Comparison of ENCODE assay signal across 11 cellular contexts in genomic region chr5:89117131-89117644, GRCh38.
DNase-seq lines count a peak whose midpoint lies in the region; ATAC-seq, FAIRE-seq and TF ChIP-seq lines count a peak whose summit lies in the region.
"Had no signal": no experiment of that assay in that cellular context is flagged by ENCODE, and none has a peak within 500 bp of the region (broad histone marks: within the 10 kb centered on the region; RNA-seq: fewer than 3 reads in every experiment).

No MANE protein-coding gene starts in this region.

- peak overlapping the region; percentile 1 for H3K27ac Mint-ChIP-seq in astrocyte (ENCODE audit: unreplicated experiment)

- H3K36me3 ChIP-seq in astrocyte (ENCODE audit: insufficient read depth, low read length) (no peaks in the 10 kb centered on the region), pancreas (no peaks in the 10 kb centered on the region), ascending aorta (no peaks in the 10 kb centered on the region), A673 (ENCODE audit: insufficient read depth, low read length, poor library complexity, severe bottlenecking) (no peaks in the 10 kb centered on the region), adrenal gland (replicated peaks in 1 of 2) (no peaks in the 10 kb centered on the region)
- H3K36me3 ChIP-seq: prostate gland had no signal

- TF ChIP-seq CTCF in astrocyte (IDR thresholded peaks at IDR 0.05; ENCODE audit: insufficient read depth, low read depth, low read length) (no peak), pancreas (IDR thresholded peaks at IDR 0.05) (no peak), ascending aorta (IDR thresholded peaks at IDR 0.05) (no peak), A673 (conservative IDR thresholded peaks at IDR 0.05; ENCODE audit: low read depth, low read length) (no peak), adrenal gland (IDR thresholded peaks at IDR 0.05) (no peak)

- H3K4me3 ChIP-seq in GM08714 (ENCODE audit: low read length) (peak overlapping the region; percentile 25; the same call in 1 of the 2 replicates), astrocyte (ENCODE audit: insufficient read depth, low read depth, low read length) (no peak overlapping the region), pancreas (no peak overlapping the region), ascending aorta (no peak overlapping the region), A673 (ENCODE audit: low read depth, low read length, poor library complexity, severe bottlenecking) (no peak overlapping the region), adrenal gland (no peak overlapping the region)
- H3K4me3 ChIP-seq: prostate gland had no signal

- no peaks in the 10 kb centered on the region for H3K9me3 ChIP-seq in astrocyte (ENCODE audit: insufficient read depth, low read depth, low read length)
- no peaks in the 10 kb centered on the region for H3K9me3 ChIP-seq in pancreas
- no peaks in the 10 kb centered on the region for H3K9me3 ChIP-seq in ascending aorta
- no peaks in the 10 kb centered on the region for H3K9me3 ChIP-seq in A673 (ENCODE audit: low read depth, low read length, poor library complexity, severe bottlenecking)
- H3K9me3 ChIP-seq in adrenal gland (replicated peaks in 1 of 3): no peaks in the 10 kb centered on the region
- H3K9me3 ChIP-seq: prostate gland had no signal

- H3K27ac ChIP-seq in astrocyte (ENCODE audit: low read depth, low read length): no peak overlapping the region
- H3K27ac ChIP-seq in pancreas: no peak overlapping the region
- H3K27ac ChIP-seq in ascending aorta: no peak overlapping the region
- H3K27ac ChIP-seq in A673 (ENCODE audit: low read depth, low read length, poor library complexity, severe bottlenecking): no peak overlapping the region
- H3K27ac ChIP-seq in adrenal gland: no peak overlapping the region
- H3K27ac ChIP-seq: prostate gland had no signal

- peak; percentile 25 for DNase-seq in astrocyte (ENCODE audit: low read depth)
- no peak for DNase-seq in pancreas
- no peak for DNase-seq in ascending aorta (ENCODE audit: low spot score in 2 of 2)
- no peak for DNase-seq in A673 (ENCODE audit: low spot score)
- no peak for DNase-seq in adrenal gland
- DNase-seq: activated naive CD4-positive, alpha-beta T cell treated with anti-CD3 and anti-CD28 coated beads, Interleukin-2, amount 50 U/mL, for 16 hours had no signal

- POLR2A ChIA-PET in A673 (lab: Charles Lee; ENCODE audit: low non-redundant PET): no interaction called here

- no peaks in the 10 kb centered on the region for H3K36me3 Mint-ChIP-seq in astrocyte (ENCODE audit: low read depth, unreplicated experiment)

- no peaks in the 10 kb centered on the region for H3K9me3 Mint-ChIP-seq in astrocyte (ENCODE audit: unreplicated experiment)

- no peaks in the 10 kb centered on the region for H4K20me1 ChIP-seq in astrocyte (ENCODE audit: insufficient read depth, low read length)

- no peak overlapping the region for H3K4me3 Mint-ChIP-seq in astrocyte (ENCODE audit: unreplicated experiment)

- CTCF ChIA-PET in A673 (lab: Charles Lee): no interaction called here

- no peak overlapping the region for H3K4me2 ChIP-seq in astrocyte (ENCODE audit: low read length)

- H2AFZ ChIP-seq in astrocyte (ENCODE audit: low read depth, low read length): no peak overlapping the region

- no peaks in the 10 kb centered on the region for H3K27me3 Mint-ChIP-seq in astrocyte (ENCODE audit: low read depth, unreplicated experiment)

- ATAC-seq in GM21360 (IDR thresholded peaks at IDR 0.05; ENCODE audit: unreplicated experiment): peak; percentile 84
- peak; percentile 95 for ATAC-seq in HG03175 (IDR thresholded peaks at IDR 0.05; ENCODE audit: unreplicated experiment)
- no peak for ATAC-seq in pancreas
- ATAC-seq: Panc1 had no signal

- intact Hi-C loops in pancreas (cut with DNase I): no loop called here
- intact Hi-C loops in ascending aorta (cut with DNase I): no loop called here
- intact Hi-C loops in A673 (cut with micrococcal nuclease; ENCODE audit: unreplicated experiment): no loop called here
- intact Hi-C loops in adrenal gland (cut with DNase I): no loop called here

- no peaks in the 10 kb centered on the region for H3K79me2 ChIP-seq in astrocyte (ENCODE audit: insufficient read depth, low read length)

- no peak for TF ChIP-seq POLR2A in adrenal gland (IDR thresholded peaks at IDR 0.05)

- no peak overlapping the region for H3K9ac ChIP-seq in astrocyte (ENCODE audit: low read length)

- 39 to 67% methylated on average over 1 of the region's 1 CpG for WGBS in pancreas, 2 donors
- WGBS in adrenal gland, 4 donors: 63 to 77% (median 69%) methylated on average over 1 of the region's 1 CpG

- H3K4me1 ChIP-seq in astrocyte (ENCODE audit: insufficient read depth, low read length): no peaks in the 10 kb centered on the region
- H3K4me1 ChIP-seq in pancreas: no peaks in the 10 kb centered on the region
- H3K4me1 ChIP-seq in ascending aorta: no peaks in the 10 kb centered on the region
- no peaks in the 10 kb centered on the region for H3K4me1 ChIP-seq in A673 (ENCODE audit: insufficient read depth, low read length, poor library complexity, severe bottlenecking)
- no peaks in the 10 kb centered on the region for H3K4me1 ChIP-seq in adrenal gland (replicated peaks in 1 of 2)
- H3K4me1 ChIP-seq: prostate gland had no signal

- H3K4me1 Mint-ChIP-seq in astrocyte (ENCODE audit: low read depth, unreplicated experiment): peaks cover 20% of the 10 kb centered on the region

- H3K27me3 ChIP-seq in astrocyte (ENCODE audit: insufficient read depth, low read length) (no peaks in the 10 kb centered on the region), pancreas (no peaks in the 10 kb centered on the region), ascending aorta (no peaks in the 10 kb centered on the region), A673 (replicated peaks; ENCODE audit: insufficient read depth, low read depth, low read length, poor library complexity) (no peaks in the 10 kb centered on the region), adrenal gland (no peaks in the 10 kb centered on the region)

- BruUV-seq in A673 (replicated peaks; lab: Mats Ljungman, UMichigan): no TSS peak

- FAIRE-seq in astrocyte (lab: Jason Lieb, UNC) (no peak), pancreas (lab: Jason Lieb, UNC) (no peak)

Comparison
In these comparisons a context has a peak if more than half of its experiments do, and no peak if none do; other contexts are left out.
1. ATAC-seq: peak in GM21360 (single experiment) and HG03175 (single experiment); none in pancreas (0 of 4).